Comparison of ENCODE assay signal across 30 cellular contexts in the genomic region with DNA sequence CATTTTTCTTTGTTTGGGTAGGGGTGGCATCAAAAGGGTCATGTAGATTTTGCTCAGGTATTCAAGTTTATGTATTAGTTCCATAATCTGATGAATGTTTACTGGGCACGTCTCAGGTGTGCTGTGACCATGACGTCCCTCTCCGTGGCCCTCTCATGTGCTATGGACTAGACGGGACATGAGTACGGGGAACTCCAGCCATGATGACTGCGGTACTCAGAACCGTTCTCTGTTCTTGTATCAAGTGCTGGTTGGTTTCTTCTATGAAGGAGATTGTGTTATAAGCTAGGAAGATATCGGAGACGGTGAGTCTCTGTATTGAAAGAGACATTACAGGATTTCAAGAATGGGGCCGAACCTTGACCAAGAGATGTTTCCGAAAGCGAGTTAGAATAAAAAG.
"Had no signal": no experiment of that assay in that cellular context is flagged by ENCODE, and none has a peak within 500 bp of the region (broad histone marks: within the 10 kb centered on the region; RNA-seq: fewer than 3 reads in every experiment).

No MANE protein-coding gene starts in this region.

- H3K4me1 ChIP-seq: adrenal gland, ascending aorta, body of pancreas, breast epithelium had no signal

- H3K9me3 ChIP-seq: ascending aorta, body of pancreas had no signal

- H3K27ac ChIP-seq: adrenal gland, ascending aorta, body of pancreas, brain microvascular endothelial cell, breast epithelium, cardiac muscle cell had no signal

- H3K27me3 ChIP-seq: adrenal gland, ascending aorta, body of pancreas, brain microvascular endothelial cell, breast epithelium, cardiac muscle cell had no signal

- DNase-seq: activated effector memory CD4-positive, alpha-beta T cell treated with anti-CD3 and anti-CD28 coated beads, Interleukin-2, amount 50 U/mL, for 16 hours; activated effector memory CD4-positive, alpha-beta T cell treated with Interleukin-2 at 50 U/mL for 16 hours; activated gamma-delta T cell; activated gamma-delta T cell treated with Interleukin-2 at 50 U/mL for 16 hours; activated naive CD4-positive, alpha-beta T cell; activated naive CD4-positive, alpha-beta T cell treated with anti-CD3 and anti-CD28 coated beads for 36 hours; activated naive CD4-positive, alpha-beta T cell treated with anti-CD3 and anti-CD28 coated beads, Interleukin-2, amount 10 ng/mL, durations not matched to agents 7 days and 5 days; activated naive CD4-positive, alpha-beta T cell treated with anti-CD3 and anti-CD28 coated beads, Interleukin-2, amount 50 U/mL, for 16 hours; activated naive CD4-positive, alpha-beta T cell treated with Interleukin-2 at 50 U/mL for 16 hours; activated naive CD8-positive, alpha-beta T cell treated with anti-CD3 and anti-CD28 coated beads for 36 hours; activated naive CD8-positive, alpha-beta T cell treated with anti-CD3 and anti-CD28 coated beads, Interleukin-2, amount 10 ng/mL, durations not matched to agents 7 days and 5 days; activated naive CD8-positive, alpha-beta T cell treated with anti-CD3 and anti-CD28 coated beads, Interleukin-2, amount 50 U/mL, for 24 hours; activated T-cell treated with anti-CD3 and anti-CD28 coated beads, Interleukin-2, amount 50 U/mL, for 1 hour; activated T-cell treated with anti-CD3 and anti-CD28 coated beads, Interleukin-2, amount 50 U/mL, for 24 hours; activated T-cell treated with anti-CD3 and anti-CD28 coated beads, Interleukin-2, amount 50 U/mL, for 4 hours; activated T-cell treated with anti-CD3 and anti-CD28 coated beads, Interleukin-2, amount 50 U/mL, for 48 hours; activated T-cell treated with anti-CD3 and anti-CD28 coated beads, Interleukin-2, amount 50 U/mL, for 72 hours; adrenal gland; amniotic stem cell; amygdala; anterior cingulate cortex; aorta; body of pancreas; brain microvascular endothelial cell; caudate nucleus; central memory CD4-positive, alpha-beta T cell; cerebellar nuclear complex had no signal

- H3K36me3 ChIP-seq: adrenal gland, ascending aorta, brain microvascular endothelial cell, breast epithelium, cardiac muscle cell had no signal

- H3K4me3 ChIP-seq: adrenal gland, ascending aorta, body of pancreas, breast epithelium, cardiac muscle cell had no signal
